14 cellular contexts compared by ENCODE assay signal in the genomic region with DNA sequence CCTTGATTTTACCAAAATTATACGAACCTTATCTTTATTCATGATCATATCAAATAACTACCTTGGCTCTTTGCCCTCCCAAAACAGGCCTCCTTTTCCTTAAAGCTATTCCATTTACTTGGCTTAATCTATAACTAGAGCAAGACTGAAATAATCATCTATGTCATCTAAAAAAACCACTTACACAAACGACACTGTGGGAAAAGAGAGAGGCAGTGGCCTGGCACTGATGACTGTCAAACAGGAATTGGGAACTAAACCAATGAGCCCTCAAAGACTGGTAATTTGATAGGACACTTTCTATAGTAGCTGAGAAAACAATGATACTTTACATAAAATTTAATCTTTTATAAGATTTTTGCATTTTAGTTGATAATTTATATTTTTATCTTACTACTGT. TPM values are rescaled to one million over a fixed set of nuclear protein-coding genes. Genes with fewer than 3 reads are reported as not detected.
DNase-seq lines count a peak whose midpoint lies in the region; ATAC-seq and TF ChIP-seq lines count a peak whose summit lies in the region.
"Had no signal": no experiment of that assay in that cellular context is flagged by ENCODE, and none has a peak within 500 bp of the region (broad histone marks: within the 10 kb centered on the region; RNA-seq: fewer than 3 reads in every experiment).

No MANE protein-coding gene starts in this region.

- ATAC-seq in GM21825 (IDR thresholded peaks at IDR 0.05; ENCODE audit: unreplicated experiment) (no peak), GM19324 (IDR thresholded peaks at IDR 0.05; ENCODE audit: low FRiP score, unreplicated experiment) (no peak)
- ATAC-seq in activated naive CD4-positive, alpha-beta T cell treated with anti-CD3 and anti-CD28 coated beads, Interleukin-2, amount 50 U/mL, for 72 hours, result no peak

- no peaks in the 10 kb centered on the region for H3K9me3 Mint-ChIP-seq in activated naive CD4-positive, alpha-beta T cell treated with anti-CD3 and anti-CD28 coated beads, Interleukin-2, amount 50 U/mL, for 72 hours
- H3K9me3 Mint-ChIP-seq: neural crest cell had no signal

- in situ Hi-C loops in ACHN (cut with HindIII; ENCODE audit: low pct_ligation_motif_present, low pct_unique_long_range_greater_than_20kb, low sequenced_read_pairs), result no loop called here
- in situ Hi-C loops in KBM-7 (cut with MboI; ENCODE audit: low pct_unique_long_range_greater_than_20kb, low sequenced_read_pairs), result no loop called here

- H3K36me3 Mint-ChIP-seq in activated naive CD4-positive, alpha-beta T cell treated with anti-CD3 and anti-CD28 coated beads, Interleukin-2, amount 50 U/mL, for 72 hours, result no peaks in the 10 kb centered on the region
- H3K36me3 Mint-ChIP-seq: immature natural killer cell had no signal

- DNase-seq in ACHN (peak; percentile 60), KBM-7 (peak; percentile 30), kidney glomerular epithelial cell (lab: John Stamatoyannopoulos, UW) (peak; percentile 76), AG08396 (ENCODE audit: low spot score) (no peak)
- DNase-seq in activated naive CD4-positive, alpha-beta T cell treated with anti-CD3 and anti-CD28 coated beads, Interleukin-2, amount 50 U/mL, for 72 hours (ENCODE audit: low spot score in 2 of 2), result no peak
- DNase-seq: activated effector memory CD4-positive, alpha-beta T cell treated with anti-CD3 and anti-CD28 coated beads, Interleukin-2, amount 50 U/mL, for 16 hours; immature natural killer cell; NCI-H526 had no signal

- H3K27ac Mint-ChIP-seq in activated naive CD4-positive, alpha-beta T cell treated with anti-CD3 and anti-CD28 coated beads, Interleukin-2, amount 50 U/mL, for 72 hours, result no peak overlapping the region
- H3K27ac Mint-ChIP-seq: B cell, immature natural killer cell had no signal

- TF ChIP-seq CTCF in VCaP (conservative IDR thresholded peaks at IDR 0.05), result no peak

- peak overlapping the region; percentile 51 for H3K27ac ChIP-seq in VCaP
- H3K27ac ChIP-seq: cardiac muscle cell had no signal

RNA-seq across cellular contexts. Expression of a gene that starts 11.7 kb away (rescaled TPM):
- total RNA-seq in activated naive CD4-positive, alpha-beta T cell treated with anti-CD3 and anti-CD28 coated beads, Interleukin-2, amount 50 U/mL, for 72 hours, result under 1 TPM; 0.36 to 0.39 TPM

Comparison
In these comparisons a context has a peak if more than half of its experiments do, and no peak if none do; other contexts are left out.
1. DNase-seq: peak in ACHN (single experiment), KBM-7 (single experiment) and kidney glomerular epithelial cell (single experiment); none in activated naive CD4-positive, alpha-beta T cell treated with anti-CD3 and anti-CD28 coated beads, Interleukin-2, amount 50 U/mL, for 72 hours (0 of 2) and AG08396 (single experiment).